19 cellular contexts compared by ENCODE assay signal in genomic region chr15:55348281-55348778, GRCh38. TPM values are rescaled to one million over a fixed set of nuclear protein-coding genes. Genes with fewer than 3 reads are reported as not detected.
DNase-seq lines count a peak whose midpoint lies in the region; ATAC-seq, FAIRE-seq and TF ChIP-seq lines count a peak whose summit lies in the region.
"Had no signal": no experiment of that assay in that cellular context is flagged by ENCODE, and none has a peak within 500 bp of the region (broad histone marks: within the 10 kb centered on the region; RNA-seq: fewer than 3 reads in every experiment).

No MANE protein-coding gene starts in this region.

- TF ChIP-seq RAD21 in HepG2 (CRISPR knock-in tag; IDR thresholded peaks at IDR 0.05) = no peak

- no peaks in the 10 kb centered on the region for H3K27me3 ChIP-seq in A673 (replicated peaks; ENCODE audit: insufficient read depth, low read depth, low read length, poor library complexity)
- H3K27me3 ChIP-seq in H7 (ENCODE audit: control insufficient read depth, insufficient read depth, low read length) = no peaks in the 10 kb centered on the region
- no peaks in the 10 kb centered on the region for H3K27me3 ChIP-seq in left ventricle myocardium inferior (ENCODE audit: low read depth)
- no peaks in the 10 kb centered on the region for H3K27me3 ChIP-seq in HepG2 (ENCODE audit: control insufficient read depth in 1 of 2, insufficient read depth in 2 of 2, low read length in 2 of 2)
- H3K27me3 ChIP-seq: BLaER1 had no signal

- 83% methylated on average over 3 of the region's 4 CpGs for WGBS in HepG2 (ENCODE audit: low lambda C conversion rate)

- TF ChIP-seq EP300 in HepG2 (IDR thresholded peaks at IDR 0.05; ENCODE audit: low read depth in 2 of 2, low read length in 2 of 2) (no peak), HepG2 (CRISPR knock-in tag; IDR thresholded peaks at IDR 0.05; ENCODE audit: borderline replicate concordance) (no peak)

- H3K27ac Mint-ChIP-seq in WTC11 = peak overlapping the region; percentile 43

- DNase-seq in A673 (ENCODE audit: low spot score) (peak; percentile 3), H7 (peak; percentile 48), WTC11 (ENCODE audit: low spot score) (peak; percentile 41), iPS-NIHi7 (ENCODE audit: extremely low spot score) (peak; percentile 52), RWPE1 (ENCODE audit: low spot score) (no peak), left ventricle myocardium inferior (no peak), HPDE6-E6E7 (ENCODE audit: extremely low spot score) (no peak), HepG2 (ENCODE audit: low spot score) (no peak)
- DNase-seq: CD4-positive, CD25-positive, alpha-beta regulatory T cell; GOT3; Kasumi-1; NCI-H1105 treated with DMSO at 0.1 percent for 48 hours; NCI-H146; NCI-H1930; NCI-H526 treated with DMSO at 0.1 percent for 48 hours; SHP77 treated with DMSO at 0.1 percent for 48 hours had no signal

- no TSS peak for BruUV-seq in A673 (replicated peaks; lab: Mats Ljungman, UMichigan)
- BruUV-seq in HepG2 (replicated peaks; lab: Mats Ljungman, UMichigan) = no TSS peak

- in situ Hi-C loops in HepG2 (cut with HindIII; ENCODE audit: extremely low pct_ligation_motif_present, low pct_unique_long_range_greater_than_20kb) = no loop called here

- TF ChIP-seq POLR2A in HepG2 (IDR thresholded peaks at IDR 0.05; ENCODE audit: insufficient read depth in 1 of 2, low read depth in 2 of 2, low read length in 2 of 2) = no peak

- TF ChIP-seq CTCF in A673 (conservative IDR thresholded peaks at IDR 0.05; ENCODE audit: low read depth, low read length) (no peak), WTC11 (IDR thresholded peaks at IDR 0.05) (no peak), RWPE1 (conservative IDR thresholded peaks at IDR 0.05; ENCODE audit: low read depth) (no peak), left ventricle myocardium inferior (IDR thresholded peaks at IDR 0.05; ENCODE audit: borderline replicate concordance) (no peak), HepG2 (CRISPR knock-in tag; IDR thresholded peaks at IDR 0.05) (no peak)

- no peak overlapping the region for H3K4me3 ChIP-seq in A673 (ENCODE audit: low read depth, low read length, poor library complexity, severe bottlenecking)
- H3K4me3 ChIP-seq in H7 (ENCODE audit: insufficient read depth, low read depth, low read length) = no peak overlapping the region
- no peak overlapping the region for H3K4me3 ChIP-seq in left ventricle myocardium inferior
- H3K4me3 ChIP-seq in HepG2 (replicated peaks in 1 of 3; ENCODE audit: insufficient read depth in 1 of 3, low read depth in 2 of 3, low read length in 3 of 3) = no peak overlapping the region
- H3K4me3 ChIP-seq: BLaER1 had no signal

- POLR2A ChIA-PET in A673 (lab: Charles Lee; ENCODE audit: low non-redundant PET) (no interaction called here), WTC11 (lab: Charles Lee) (no interaction called here), RWPE1 (lab: Yijun Ruan, JAX; ENCODE audit: low non-redundant PET) (no interaction called here), HepG2 (lab: Yijun Ruan, JAX) (no interaction called here)

- CTCF ChIA-PET in A673 (lab: Charles Lee) (no interaction called here), WTC11 (lab: Charles Lee) (interaction anchor here (1.4 kb wide), 1 partner anchor 87 kb away, joined by 3 read pairs; no protein-coding TSS in a partner anchor), RWPE1 (lab: Yijun Ruan, JAX) (no interaction called here), HepG2 (lab: Yijun Ruan, JAX; ENCODE audit: low intra/inter-chr PET ratio, low total read pairs) (no interaction called here)

- H3K4me1 Mint-ChIP-seq in WTC11 = peaks cover 39% of the 10 kb centered on the region
- H3K4me1 Mint-ChIP-seq: CD4-positive, CD25-positive, alpha-beta regulatory T cell had no signal

- H3K4me2 ChIP-seq in HepG2 (ENCODE audit: low read depth, low read length) = no peak overlapping the region
- H3K4me2 ChIP-seq: BLaER1 had no signal

- intact Hi-C loops in A673 (cut with micrococcal nuclease; ENCODE audit: unreplicated experiment) (no loop called here), left ventricle myocardium inferior (cut with micrococcal nuclease) (no loop called here), HepG2 (cut with micrococcal nuclease; ENCODE audit: unreplicated experiment) (no loop called here)

- FAIRE-seq in HepG2 (lab: Jason Lieb, UNC) = no peak
- FAIRE-seq: D721Med had no signal

- no peak overlapping the region for H3K27ac ChIP-seq in A673 (ENCODE audit: low read depth, low read length, poor library complexity, severe bottlenecking)
- H3K27ac ChIP-seq in RWPE1 = no peak overlapping the region
- no peak overlapping the region for H3K27ac ChIP-seq in left ventricle myocardium inferior (replicated peaks)
- H3K27ac ChIP-seq in HepG2 (ENCODE audit: extremely low read length, insufficient read depth, low read length) = no peak overlapping the region
- H3K27ac ChIP-seq: BLaER1, HL-60 had no signal

- ATAC-seq in WTC11 (peak; percentile 78), HepG2 (no peak)

- no peaks in the 10 kb centered on the region for H4K20me1 ChIP-seq in HepG2 (ENCODE audit: insufficient read depth, low read length)
- H4K20me1 ChIP-seq: BLaER1 had no signal

- H3K9me3 Mint-ChIP-seq in WTC11 = no peaks in the 10 kb centered on the region
- H3K9me3 Mint-ChIP-seq: CD4-positive, CD25-positive, alpha-beta regulatory T cell had no signal

- H2AFZ ChIP-seq in HepG2 (ENCODE audit: low read length) = no peak overlapping the region

- no peak overlapping the region for H3K9ac ChIP-seq in HepG2 (ENCODE audit: insufficient read depth, low read depth, low read length)
- H3K9ac ChIP-seq: BLaER1 had no signal

- no peaks in the 10 kb centered on the region for H3K9me3 ChIP-seq in A673 (ENCODE audit: low read depth, low read length, poor library complexity, severe bottlenecking)
- no peaks in the 10 kb centered on the region for H3K9me3 ChIP-seq in left ventricle myocardium inferior (replicated peaks)
- no peaks in the 10 kb centered on the region for H3K9me3 ChIP-seq in HepG2 (ENCODE audit: low read length)
- H3K9me3 ChIP-seq: BLaER1 had no signal

- H3K36me3 ChIP-seq in A673 (ENCODE audit: insufficient read depth, low read length, poor library complexity, severe bottlenecking) (no peaks in the 10 kb centered on the region), H7 (replicated peaks; ENCODE audit: control insufficient read depth, insufficient read depth, low read length) (no peaks in the 10 kb centered on the region), left ventricle myocardium inferior (peaks cover 27% of the 10 kb centered on the region), HepG2 (replicated peaks in 1 of 2; ENCODE audit: control insufficient read depth in 1 of 2, insufficient read depth in 2 of 2, low read length in 2 of 2) (no peaks in the 10 kb centered on the region)

- H3K36me3 Mint-ChIP-seq in WTC11 = no peaks in the 10 kb centered on the region

- H3K4me3 Mint-ChIP-seq in WTC11 = no peak overlapping the region
- H3K4me3 Mint-ChIP-seq: CD4-positive, CD25-positive, alpha-beta regulatory T cell had no signal

- H3K4me1 ChIP-seq in A673 (ENCODE audit: insufficient read depth, low read length, poor library complexity, severe bottlenecking) (peaks cover 14% of the 10 kb centered on the region), left ventricle myocardium inferior (peaks cover 8% of the 10 kb centered on the region), HepG2 (ENCODE audit: insufficient read depth, low read length) (no peaks in the 10 kb centered on the region)
- H3K4me1 ChIP-seq: BLaER1 had no signal

- no peaks in the 10 kb centered on the region for H3K79me2 ChIP-seq in HepG2 (ENCODE audit: insufficient read depth, low read length)

- no peaks in the 10 kb centered on the region for H3K27me3 Mint-ChIP-seq in WTC11 (ENCODE audit: low read depth)
- H3K27me3 Mint-ChIP-seq: CD4-positive, CD25-positive, alpha-beta regulatory T cell had no signal

RNA-seq across cellular contexts. Expression of gene PIGB, which starts 29.3 kb away (rescaled TPM):
- total RNA-seq in A673 (2021) (8.3 and 9.6 TPM in 2 replicates), WTC11 (2021) (5.2 to 8.7 TPM (median 6.9 TPM) in 3 replicates), left ventricle myocardium inferior (2.8 TPM), HepG2 (2016; rRNA removed; fragmentation: Illumina TruSeq; extraction: Trizol) (12.4 and 14.5 TPM in 2 replicates)
- 7.1 and 10.1 TPM in 2 replicates for total RNA-seq in H7 (2014; rRNA removed; shearing (Covaris generic))
- 4.8 and 6.8 TPM in 2 replicates for total RNA-seq in HepG2 (2016; cell fraction: cytosol; rRNA removed; fragmentation: Illumina TruSeq; extraction: Trizol; ENCODE audit: low read depth)
- 12.3 and 12.9 TPM in 2 replicates for total RNA-seq in HepG2 (2016; cell fraction: insoluble cytoplasmic fraction; rRNA removed; fragmentation: Illumina TruSeq; extraction: Trizol)
- 11.2 and 11.4 TPM in 2 replicates for total RNA-seq in HepG2 (2016; cell fraction: membrane; rRNA removed; fragmentation: Illumina TruSeq; extraction: Trizol)
- 15.4 and 15.6 TPM in 2 replicates for total RNA-seq in HepG2 (2016; cell fraction: nucleus; rRNA removed; fragmentation: Illumina TruSeq; extraction: Trizol)
- polyA plus RNA-seq in HepG2 (2011; rRNA removed) = 14.5 and 19.1 TPM in 2 replicates
- polyA plus RNA-seq in HepG2 (2011; cell fraction: cytosol; rRNA removed) = 7.6 and 14.1 TPM in 2 replicates
- 8.9 and 9.2 TPM in 2 replicates for polyA plus RNA-seq in HepG2 (2011; cell fraction: nucleus; rRNA removed)
- polyA plus RNA-seq in HepG2 (2012) = 10.2 and 10.5 TPM in 2 replicates
- 3.6 and 4.8 TPM in 2 replicates for polyA plus RNA-seq in HepG2 (2016; cell fraction: cytosol; fragmentation: Illumina TruSeq; extraction: Trizol; ENCODE audit: low read depth)
- polyA plus RNA-seq in HepG2 (2016; cell fraction: insoluble cytoplasmic fraction; fragmentation: Illumina TruSeq; extraction: Trizol; ENCODE audit: low read depth) = 13.1 and 14.1 TPM in 2 replicates
- polyA plus RNA-seq in HepG2 (2016; cell fraction: membrane; fragmentation: Illumina TruSeq; extraction: Trizol; ENCODE audit: low read depth) = 8.7 and 9.7 TPM in 2 replicates
- polyA plus RNA-seq in HepG2 (2016; cell fraction: nucleus; fragmentation: Illumina TruSeq; extraction: Trizol; ENCODE audit: insufficient read depth, low read depth) = 21.6 and 23.4 TPM in 2 replicates
- polyA minus RNA-seq in HepG2 (2011; rRNA and poly(A)+ RNA removed; ENCODE audit: low replicate concordance) = 7.0 and 22.0 TPM in 2 replicates
- polyA minus RNA-seq in HepG2 (2011; cell fraction: cytosol; rRNA and poly(A)+ RNA removed) = 3.6 and 5.9 TPM in 2 replicates
- polyA minus RNA-seq in HepG2 (2011; cell fraction: nucleus; rRNA and poly(A)+ RNA removed) = 19.3 and 22.0 TPM in 2 replicates

RNA-seq across cellular contexts. Expression of gene PIGBOS1, which starts 29.4 kb away (rescaled TPM):
- total RNA-seq in A673 (2021) = 13.3 and 14.3 TPM in 2 replicates
- 18.8 and 20.1 TPM in 2 replicates for total RNA-seq in H7 (2014; rRNA removed; shearing (Covaris generic))
- total RNA-seq in WTC11 (2021) = 11.2 to 13.0 TPM (median 11.9 TPM) in 3 replicates
- total RNA-seq in left ventricle myocardium inferior = 7.6 TPM
- 21.4 and 22.1 TPM in 2 replicates for total RNA-seq in HepG2 (2016; rRNA removed; fragmentation: Illumina TruSeq; extraction: Trizol)
- total RNA-seq in HepG2 (2016; cell fraction: cytosol; rRNA removed; fragmentation: Illumina TruSeq; extraction: Trizol; ENCODE audit: low read depth) = 6.4 and 8.2 TPM in 2 replicates
- 20.5 and 24.7 TPM in 2 replicates for total RNA-seq in HepG2 (2016; cell fraction: insoluble cytoplasmic fraction; rRNA removed; fragmentation: Illumina TruSeq; extraction: Trizol)
- total RNA-seq in HepG2 (2016; cell fraction: membrane; rRNA removed; fragmentation: Illumina TruSeq; extraction: Trizol) = 12.5 and 14.4 TPM in 2 replicates
- total RNA-seq in HepG2 (2016; cell fraction: nucleus; rRNA removed; fragmentation: Illumina TruSeq; extraction: Trizol) = 8.3 and 8.6 TPM in 2 replicates
- 12.0 and 14.8 TPM in 2 replicates for polyA plus RNA-seq in HepG2 (2011; rRNA removed)
- polyA plus RNA-seq in HepG2 (2011; cell fraction: cytosol; rRNA removed) = 22.6 and 31.0 TPM in 2 replicates
- 4.9 and 5.0 TPM in 2 replicates for polyA plus RNA-seq in HepG2 (2011; cell fraction: nucleus; rRNA removed)
- 10.3 and 14.8 TPM in 2 replicates for polyA plus RNA-seq in HepG2 (2012)
- polyA plus RNA-seq in HepG2 (2016; cell fraction: cytosol; fragmentation: Illumina TruSeq; extraction: Trizol; ENCODE audit: low read depth) = 4.8 and 7.8 TPM in 2 replicates
- polyA plus RNA-seq in HepG2 (2016; cell fraction: insoluble cytoplasmic fraction; fragmentation: Illumina TruSeq; extraction: Trizol; ENCODE audit: low read depth) = 23.7 and 32.6 TPM in 2 replicates
- 8.2 and 12.6 TPM in 2 replicates for polyA plus RNA-seq in HepG2 (2016; cell fraction: membrane; fragmentation: Illumina TruSeq; extraction: Trizol; ENCODE audit: low read depth)
- polyA plus RNA-seq in HepG2 (2016; cell fraction: nucleus; fragmentation: Illumina TruSeq; extraction: Trizol; ENCODE audit: insufficient read depth, low read depth) = 17.9 and 19.7 TPM in 2 replicates
- polyA minus RNA-seq in HepG2 (2011; rRNA and poly(A)+ RNA removed; ENCODE audit: low replicate concordance) = 2.5 and 7.2 TPM in 2 replicates
- 3.7 and 3.8 TPM in 2 replicates for polyA minus RNA-seq in HepG2 (2011; cell fraction: cytosol; rRNA and poly(A)+ RNA removed)
- 7.3 and 11.6 TPM in 2 replicates for polyA minus RNA-seq in HepG2 (2011; cell fraction: nucleus; rRNA and poly(A)+ RNA removed)

RNA-seq across cellular contexts. Expression of gene RAB27A, which starts 58.7 kb away (rescaled TPM):
- total RNA-seq in A673 (2021) (1.7 and 1.8 TPM in 2 replicates), WTC11 (2021) (4.7 to 8.0 TPM (median 7.3 TPM) in 3 replicates), left ventricle myocardium inferior (5.8 TPM), HepG2 (2016; rRNA removed; fragmentation: Illumina TruSeq; extraction: Trizol) (3.4 and 5.8 TPM in 2 replicates)
- 0.90 and 1.5 TPM in 2 replicates for total RNA-seq in H7 (2014; rRNA removed; shearing (Covaris generic))
- total RNA-seq in HepG2 (2016; cell fraction: cytosol; rRNA removed; fragmentation: Illumina TruSeq; extraction: Trizol; ENCODE audit: low read depth) = 10.6 and 11.9 TPM in 2 replicates
- total RNA-seq in HepG2 (2016; cell fraction: insoluble cytoplasmic fraction; rRNA removed; fragmentation: Illumina TruSeq; extraction: Trizol) = 4.0 and 6.0 TPM in 2 replicates
- 4.3 and 5.3 TPM in 2 replicates for total RNA-seq in HepG2 (2016; cell fraction: membrane; rRNA removed; fragmentation: Illumina TruSeq; extraction: Trizol)
- total RNA-seq in HepG2 (2016; cell fraction: nucleus; rRNA removed; fragmentation: Illumina TruSeq; extraction: Trizol) = 2.1 and 5.3 TPM in 2 replicates
- polyA plus RNA-seq in HepG2 (2011; rRNA removed) = 6.0 and 8.1 TPM in 2 replicates
- polyA plus RNA-seq in HepG2 (2011; cell fraction: cytosol; rRNA removed) = 4.0 and 7.4 TPM in 2 replicates
- 2.2 and 3.0 TPM in 2 replicates for polyA plus RNA-seq in HepG2 (2011; cell fraction: nucleus; rRNA removed)
- polyA plus RNA-seq in HepG2 (2012) = 5.9 and 6.5 TPM in 2 replicates
- 3.2 and 5.3 TPM in 2 replicates for polyA plus RNA-seq in HepG2 (2016; cell fraction: cytosol; fragmentation: Illumina TruSeq; extraction: Trizol; ENCODE audit: low read depth)
- 18.4 and 18.6 TPM in 2 replicates for polyA plus RNA-seq in HepG2 (2016; cell fraction: insoluble cytoplasmic fraction; fragmentation: Illumina TruSeq; extraction: Trizol; ENCODE audit: low read depth)
- polyA plus RNA-seq in HepG2 (2016; cell fraction: membrane; fragmentation: Illumina TruSeq; extraction: Trizol; ENCODE audit: low read depth) = 6.3 and 6.6 TPM in 2 replicates
- polyA plus RNA-seq in HepG2 (2016; cell fraction: nucleus; fragmentation: Illumina TruSeq; extraction: Trizol; ENCODE audit: insufficient read depth, low read depth) = 9.7 and 9.9 TPM in 2 replicates
- 2.0 and 8.1 TPM in 2 replicates for polyA minus RNA-seq in HepG2 (2011; rRNA and poly(A)+ RNA removed; ENCODE audit: low replicate concordance)
- 3.1 and 6.7 TPM in 2 replicates for polyA minus RNA-seq in HepG2 (2011; cell fraction: cytosol; rRNA and poly(A)+ RNA removed)
- 6.2 and 7.3 TPM in 2 replicates for polyA minus RNA-seq in HepG2 (2011; cell fraction: nucleus; rRNA and poly(A)+ RNA removed)

RNA-seq across cellular contexts. Expression of gene CCPG1, which starts 59.8 kb away (rescaled TPM):
- total RNA-seq in A673 (2021) (27.5 and 31.9 TPM in 2 replicates), WTC11 (2021) (17.1 to 17.8 TPM (median 17.2 TPM) in 3 replicates), left ventricle myocardium inferior (94.6 TPM), HepG2 (2016; rRNA removed; fragmentation: Illumina TruSeq; extraction: Trizol) (15.9 and 19.5 TPM in 2 replicates)
- total RNA-seq in H7 (2014; rRNA removed; shearing (Covaris generic)) = 14.3 and 23.8 TPM in 2 replicates
- 0.97 and 1.1 TPM in 2 replicates for total RNA-seq in HepG2 (2016; cell fraction: cytosol; rRNA removed; fragmentation: Illumina TruSeq; extraction: Trizol; ENCODE audit: low read depth)
- total RNA-seq in HepG2 (2016; cell fraction: insoluble cytoplasmic fraction; rRNA removed; fragmentation: Illumina TruSeq; extraction: Trizol) = 13.7 and 17.9 TPM in 2 replicates
- 2.4 and 5.2 TPM in 2 replicates for total RNA-seq in HepG2 (2016; cell fraction: membrane; rRNA removed; fragmentation: Illumina TruSeq; extraction: Trizol)
- 17.0 and 20.4 TPM in 2 replicates for total RNA-seq in HepG2 (2016; cell fraction: nucleus; rRNA removed; fragmentation: Illumina TruSeq; extraction: Trizol)
- 16.1 and 16.4 TPM in 2 replicates for polyA plus RNA-seq in HepG2 (2011; rRNA removed)
- 5.7 and 12.2 TPM in 2 replicates for polyA plus RNA-seq in HepG2 (2011; cell fraction: cytosol; rRNA removed)
- 5.9 and 6.9 TPM in 2 replicates for polyA plus RNA-seq in HepG2 (2011; cell fraction: nucleus; rRNA removed)
- polyA plus RNA-seq in HepG2 (2012) = 18.8 and 28.8 TPM in 2 replicates
- 0.57 and 0.70 TPM in 2 replicates for polyA plus RNA-seq in HepG2 (2016; cell fraction: cytosol; fragmentation: Illumina TruSeq; extraction: Trizol; ENCODE audit: low read depth)
- polyA plus RNA-seq in HepG2 (2016; cell fraction: insoluble cytoplasmic fraction; fragmentation: Illumina TruSeq; extraction: Trizol; ENCODE audit: low read depth) = 11.2 TPM in 2 replicates
- 1.4 and 1.9 TPM in 2 replicates for polyA plus RNA-seq in HepG2 (2016; cell fraction: membrane; fragmentation: Illumina TruSeq; extraction: Trizol; ENCODE audit: low read depth)
- polyA plus RNA-seq in HepG2 (2016; cell fraction: nucleus; fragmentation: Illumina TruSeq; extraction: Trizol; ENCODE audit: insufficient read depth, low read depth) = 16.5 and 18.4 TPM in 2 replicates
- 9.9 and 37.8 TPM in 2 replicates for polyA minus RNA-seq in HepG2 (2011; rRNA and poly(A)+ RNA removed; ENCODE audit: low replicate concordance)
- 16.7 and 31.1 TPM in 2 replicates for polyA minus RNA-seq in HepG2 (2011; cell fraction: cytosol; rRNA and poly(A)+ RNA removed)
- 18.3 and 24.1 TPM in 2 replicates for polyA minus RNA-seq in HepG2 (2011; cell fraction: nucleus; rRNA and poly(A)+ RNA removed)

RNA-seq across cellular contexts. Expression of gene PIERCE2, which starts 60.0 kb away (rescaled TPM):
- total RNA-seq in A673 (2021) (0.86 and 1.7 TPM in 2 replicates), WTC11 (2021) (1.6 to 2.5 TPM (median 1.8 TPM) in 3 replicates), left ventricle myocardium inferior (8.7 TPM), HepG2 (2016; rRNA removed; fragmentation: Illumina TruSeq; extraction: Trizol) (not detected in 2 replicates)
- 1.5 and 3.1 TPM in 2 replicates for total RNA-seq in H7 (2014; rRNA removed; shearing (Covaris generic))
- not detected in 2 replicates for total RNA-seq in HepG2 (2016; cell fraction: cytosol; rRNA removed; fragmentation: Illumina TruSeq; extraction: Trizol; ENCODE audit: low read depth)
- 0.22 TPM in 1 of 2 replicates, not detected in the other for total RNA-seq in HepG2 (2016; cell fraction: insoluble cytoplasmic fraction; rRNA removed; fragmentation: Illumina TruSeq; extraction: Trizol)
- total RNA-seq in HepG2 (2016; cell fraction: membrane; rRNA removed; fragmentation: Illumina TruSeq; extraction: Trizol) = not detected in 2 replicates
- not detected in 2 replicates for total RNA-seq in HepG2 (2016; cell fraction: nucleus; rRNA removed; fragmentation: Illumina TruSeq; extraction: Trizol)
- 0.09 TPM in 1 of 2 replicates, not detected in the other for polyA plus RNA-seq in HepG2 (2011; rRNA removed)
- 0.11 TPM in 1 of 2 replicates, not detected in the other for polyA plus RNA-seq in HepG2 (2011; cell fraction: cytosol; rRNA removed)
- not detected in 2 replicates for polyA plus RNA-seq in HepG2 (2011; cell fraction: nucleus; rRNA removed)
- 0.21 TPM in 1 of 2 replicates, not detected in the other for polyA plus RNA-seq in HepG2 (2012)
- polyA plus RNA-seq in HepG2 (2016; cell fraction: cytosol; fragmentation: Illumina TruSeq; extraction: Trizol; ENCODE audit: low read depth) = 0.27 and 0.31 TPM in 2 replicates
- not detected in 2 replicates for polyA plus RNA-seq in HepG2 (2016; cell fraction: insoluble cytoplasmic fraction; fragmentation: Illumina TruSeq; extraction: Trizol; ENCODE audit: low read depth)
- polyA plus RNA-seq in HepG2 (2016; cell fraction: membrane; fragmentation: Illumina TruSeq; extraction: Trizol; ENCODE audit: low read depth) = not detected in 2 replicates
- not detected in 2 replicates for polyA plus RNA-seq in HepG2 (2016; cell fraction: nucleus; fragmentation: Illumina TruSeq; extraction: Trizol; ENCODE audit: insufficient read depth, low read depth)
- 0.91 TPM in 1 of 2 replicates, not detected in the other for polyA minus RNA-seq in HepG2 (2011; rRNA and poly(A)+ RNA removed; ENCODE audit: low replicate concordance)
- polyA minus RNA-seq in HepG2 (2011; cell fraction: cytosol; rRNA and poly(A)+ RNA removed) = not detected in 2 replicates
- polyA minus RNA-seq in HepG2 (2011; cell fraction: nucleus; rRNA and poly(A)+ RNA removed) = not detected in 2 replicates
- total RNA-seq: CD4-positive, CD25-positive, alpha-beta regulatory T cell had no signal

Comparison
In these comparisons a context has a peak if more than half of its experiments do, and no peak if none do; other contexts are left out.
1. DNase-seq: peak in A673 (single experiment), H7 (single experiment), WTC11 (single experiment) and iPS-NIHi7 (single experiment); none in RWPE1 (single experiment), left ventricle myocardium inferior (single experiment), HPDE6-E6E7 (single experiment) and HepG2 (single experiment).